ENCODE assay signal across 10 cellular contexts in the genomic region with DNA sequence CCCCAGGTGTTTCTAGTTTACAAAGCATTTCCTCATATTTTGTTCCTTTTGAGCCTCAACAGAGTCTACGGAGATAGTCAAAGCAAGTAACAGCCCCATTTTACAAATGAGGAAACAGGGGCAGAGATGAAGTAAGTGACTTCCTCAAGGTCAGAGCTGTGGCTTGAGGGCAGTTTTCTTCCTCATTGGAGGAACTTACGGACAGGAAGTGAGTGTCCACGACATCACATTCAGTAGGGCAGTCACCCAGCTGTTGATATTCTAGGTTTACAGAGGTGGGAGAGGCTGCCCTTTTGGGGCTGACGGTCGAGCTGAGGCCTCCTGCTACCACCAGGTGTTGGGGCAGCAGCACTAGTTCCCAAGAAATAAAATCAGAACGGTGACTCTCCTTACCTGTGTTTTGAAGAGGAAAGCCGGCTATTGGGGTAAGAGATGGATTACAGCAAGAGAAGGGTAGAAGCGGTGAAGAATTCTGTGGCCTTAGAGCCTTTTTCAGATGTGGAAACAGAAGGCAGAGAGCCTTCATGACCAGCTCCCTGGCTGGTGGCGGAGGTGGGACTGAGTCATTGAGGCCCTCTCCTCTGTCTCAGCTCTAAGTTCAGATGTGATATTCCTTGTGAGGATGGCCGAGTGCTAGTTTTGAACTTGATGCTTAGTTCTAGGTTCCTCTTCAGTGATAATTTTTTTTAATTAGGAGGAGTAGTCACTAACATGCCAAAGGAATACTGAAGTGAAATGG. TPM values are rescaled to one million over a fixed set of nuclear protein-coding genes. Genes with fewer than 3 reads are reported as not detected.
A peak's percentile ranks its signal among the peaks of the same experiment; 100 is the strongest.
DNase-seq lines count a peak whose midpoint lies in the region; ATAC-seq, FAIRE-seq and TF ChIP-seq lines count a peak whose summit lies in the region.
"Had no signal": no experiment of that assay in that cellular context is flagged by ENCODE, and none has a peak within 500 bp of the region (broad histone marks: within the 10 kb centered on the region; RNA-seq: fewer than 3 reads in every experiment).

No MANE protein-coding gene starts in this region.

- no peak overlapping the region for H3K9ac ChIP-seq in astrocyte (ENCODE audit: low read length)

- H3K27ac ChIP-seq in astrocyte (ENCODE audit: low read depth, low read length) (no peak overlapping the region), aorta (ENCODE audit: low read depth in 1 of 2, low read length in 2 of 2) (no peak overlapping the region)

- TF ChIP-seq CTCF in astrocyte (IDR thresholded peaks at IDR 0.05; ENCODE audit: insufficient read depth, low read depth, low read length) = no peak
- no peak for TF ChIP-seq CTCF in natural killer cell (IDR thresholded peaks at IDR 0.05)
- no peak for TF ChIP-seq CTCF in GM13977 (IDR thresholded peaks at IDR 0.05; ENCODE audit: extremely low read depth, insufficient read depth, missing control alignments)

- H4K20me1 ChIP-seq in astrocyte (ENCODE audit: insufficient read depth, low read length) = peaks cover 79% of the 10 kb centered on the region

- 90 to 91% methylated on average over 10 of the region's 10 CpGs for WGBS in aorta, 2 donors

- no peak overlapping the region for H2AFZ ChIP-seq in astrocyte (ENCODE audit: low read depth, low read length)

- H3K27me3 Mint-ChIP-seq in astrocyte (ENCODE audit: low read depth, unreplicated experiment) = no peaks in the 10 kb centered on the region
- H3K27me3 Mint-ChIP-seq in natural killer cell (ENCODE audit: low read depth in 2 of 2) = no peaks in the 10 kb centered on the region

- H3K27me3 ChIP-seq in astrocyte (ENCODE audit: insufficient read depth, low read length) (no peaks in the 10 kb centered on the region), aorta (ENCODE audit: control insufficient read depth in 1 of 2, insufficient read depth in 2 of 2, low read length in 1 of 2) (no peaks in the 10 kb centered on the region)

- H3K36me3 Mint-ChIP-seq in astrocyte (ENCODE audit: low read depth, unreplicated experiment) (peaks cover 2% of the 10 kb centered on the region), natural killer cell (no peaks in the 10 kb centered on the region)

- H3K4me1 ChIP-seq in astrocyte (ENCODE audit: insufficient read depth, low read length) = peaks cover 52% of the 10 kb centered on the region
- peaks cover 14 to 16% of the 10 kb centered on the region in 2 donors for H3K4me1 ChIP-seq in aorta (ENCODE audit: control insufficient read depth in 1 of 2, insufficient read depth in 2 of 2, low read length in 2 of 2)

- intact Hi-C loops in natural killer cell (cut with micrococcal nuclease) (no loop called here), aorta (cut with DNase I) (no loop called here)

- in situ Hi-C loops in GM13977 (cut with MboI; ENCODE audit: low pct_unique_long_range_greater_than_20kb, low sequenced_read_pairs, unreplicated experiment) = no loop called here

- H3K4me2 ChIP-seq in astrocyte (ENCODE audit: low read length) = no peak overlapping the region

- H3K4me3 ChIP-seq in astrocyte (ENCODE audit: insufficient read depth, low read depth, low read length) (no peak overlapping the region), aorta (ENCODE audit: low read length in 2 of 2) (no peak overlapping the region)

- DNase-seq in GF-D8 (lab: John Stamatoyannopoulos, UW) = peak; percentile 64
- DNase-seq in astrocyte (ENCODE audit: low read depth) = no peak
- no peak for DNase-seq in natural killer cell
- no peak for DNase-seq in AG08396 (ENCODE audit: low spot score)
- no peak for DNase-seq in GM13977 (ENCODE audit: low spot score)
- no peak for DNase-seq in AG20443 (ENCODE audit: low spot score)
- no peak for DNase-seq in aorta
- DNase-seq: activated T-cell treated with anti-CD3 and anti-CD28 coated beads, Interleukin-2, amount 50 U/mL, for 4 hours had no signal

- no peaks in the 10 kb centered on the region for H3K36me3 ChIP-seq in astrocyte (ENCODE audit: insufficient read depth, low read length)
- H3K36me3 ChIP-seq in aorta (ENCODE audit: control insufficient read depth in 1 of 2, insufficient read depth in 2 of 2, low read length in 1 of 2) = no peaks in the 10 kb centered on the region

- peak overlapping the region; percentile 62 for H3K27ac Mint-ChIP-seq in astrocyte (ENCODE audit: unreplicated experiment)
- H3K27ac Mint-ChIP-seq in natural killer cell = peak overlapping the region; percentile 56 to 70

- peaks cover 65% of the 10 kb centered on the region for H3K4me1 Mint-ChIP-seq in astrocyte (ENCODE audit: low read depth, unreplicated experiment)
- peaks cover 95 to 97% of the 10 kb centered on the region in 2 donors for H3K4me1 Mint-ChIP-seq in natural killer cell

- ATAC-seq in HG03571 (IDR thresholded peaks at IDR 0.05; ENCODE audit: unreplicated experiment) (peak; percentile 48), natural killer cell (peak; percentile 29 to 85 (median 52)), aorta (ENCODE audit: low FRiP score) (no peak)

- H3K4me3 Mint-ChIP-seq in astrocyte (ENCODE audit: unreplicated experiment) = peak overlapping the region; percentile 64
- peak overlapping the region; percentile 60 for H3K4me3 Mint-ChIP-seq in natural killer cell
- H3K4me3 Mint-ChIP-seq: activated T-cell treated with anti-CD3 and anti-CD28 coated beads, Interleukin-2, amount 50 U/mL, for 4 hours; neural crest cell had no signal

- no peak for FAIRE-seq in astrocyte (lab: Jason Lieb, UNC)

- H3K79me2 ChIP-seq in astrocyte (ENCODE audit: insufficient read depth, low read length) = peaks cover 72% of the 10 kb centered on the region

- H3K9me3 ChIP-seq in astrocyte (ENCODE audit: insufficient read depth, low read depth, low read length) (no peaks in the 10 kb centered on the region), aorta (ENCODE audit: control insufficient read depth, low read length) (no peaks in the 10 kb centered on the region)

- no peaks in the 10 kb centered on the region for H3K9me3 Mint-ChIP-seq in astrocyte (ENCODE audit: unreplicated experiment)
- no peaks in the 10 kb centered on the region for H3K9me3 Mint-ChIP-seq in natural killer cell
- H3K9me3 Mint-ChIP-seq: activated T-cell treated with anti-CD3 and anti-CD28 coated beads, Interleukin-2, amount 50 U/mL, for 4 hours; neural crest cell had no signal

RNA-seq across cellular contexts. Expression of a gene that starts 41.7 kb away (rescaled TPM):
- total RNA-seq in astrocyte = 25.6 and 30.6 TPM in 2 replicates
- total RNA-seq in natural killer cell = 100 to 1,000 TPM; 119 to 144 (median 140) TPM
- 10 to 100 TPM; 51.3 to 59.9 TPM for total RNA-seq in aorta
- polyA plus RNA-seq in aorta = 10 to 100 TPM in 1 of 2 donors, 1 to 10 TPM in 1; 7.4 to 16.1 TPM
